In the genomic region with DNA sequence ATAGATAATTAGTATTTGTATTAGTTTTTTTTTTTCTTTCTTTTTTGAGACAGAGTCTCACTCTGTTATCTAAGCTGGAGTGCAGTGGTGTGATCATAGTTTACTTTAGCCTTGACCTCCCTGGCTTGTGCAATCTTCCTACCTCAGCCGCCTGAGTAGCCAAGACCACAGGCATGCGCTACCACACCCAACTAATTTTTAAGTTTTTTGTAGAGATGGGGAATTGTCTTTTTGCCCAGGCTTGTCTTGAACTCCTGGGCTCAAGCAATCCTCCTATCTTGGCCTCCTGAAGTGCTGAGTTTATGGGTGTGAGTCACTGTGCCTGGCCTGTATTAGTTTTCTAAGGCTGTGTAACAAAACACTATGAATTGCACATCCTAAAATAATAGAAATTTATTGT, we compare ENCODE assay signal across 1 cellular context.
TF ChIP-seq lines count a peak whose summit lies in the region.

No MANE protein-coding gene starts in this region.

TF ChIP-seq in HepG2, 621 proteins besides CTCF, POLR2A, EP300 and RAD21 (continued from another document and continues in another):
- TF ChIP-seq SOX5 (CRISPR knock-in tag; IDR thresholded peaks at IDR 0.05; ENCODE audit: borderline replicate concordance) (peak; percentile 40; the same call in 1 of the 2 replicates), FOSL2 (CRISPR knock-in tag; IDR thresholded peaks at IDR 0.05) (peak; percentile 60), ZNF879 (CRISPR knock-in tag; IDR thresholded peaks at IDR 0.05) (no peak), NFYB (CRISPR knock-in tag; IDR thresholded peaks at IDR 0.05) (no peak), SOX6 (IDR thresholded peaks at IDR 0.05) (no peak), SOX6 (CRISPR knock-in tag; IDR thresholded peaks at IDR 0.05) (peak; percentile 58), PCBP2 (optimal IDR thresholded peaks at IDR 0.05; ENCODE audit: low read depth, low read length, poor library complexity, severe bottlenecking) (no peak), ZFP62 (CRISPR knock-in tag; IDR thresholded peaks at IDR 0.05) (no peak), ZMYM4 (CRISPR knock-in tag; IDR thresholded peaks at IDR 0.05) (0 out of 2 replicates have a peak, but pooled peaks have one; percentile 42), NAIF1 (CRISPR knock-in tag; IDR thresholded peaks at IDR 0.05; ENCODE audit: borderline replicate concordance) (no peak), ZNF775 (CRISPR knock-in tag; IDR thresholded peaks at IDR 0.05; ENCODE audit: borderline replicate concordance) (no peak), ZNF781 (CRISPR knock-in tag; IDR thresholded peaks at IDR 0.05; ENCODE audit: borderline replicate concordance, not compliant biosample characterization) (no peak), ZNF337 (CRISPR knock-in tag; IDR thresholded peaks at IDR 0.05; ENCODE audit: borderline replicate concordance, low read depth) (no peak), ZFY (CRISPR knock-in tag; IDR thresholded peaks at IDR 0.05) (no peak), ZNF564 (CRISPR knock-in tag; IDR thresholded peaks at IDR 0.05) (no peak), CBFB (CRISPR knock-in tag; IDR thresholded peaks at IDR 0.05) (peak; percentile 50; the same call in 1 of the 2 replicates), ELF1 (CRISPR knock-in tag; IDR thresholded peaks at IDR 0.05) (no peak), HOXA7 (CRISPR knock-in tag; IDR thresholded peaks at IDR 0.05) (no peak), SOX13 (IDR thresholded peaks at IDR 0.05) (no peak), SOX13 (CRISPR knock-in tag; conservative IDR thresholded peaks at IDR 0.05 in 1 of 2, IDR thresholded peaks at IDR 0.05 in 1 of 2) (peak in 1 of 2 experiments; percentile 61; a peak in 2 of 4 replicates), PITX1 (CRISPR knock-in tag; IDR thresholded peaks at IDR 0.05) (peak; percentile 52; the same call in 1 of the 2 replicates), ZNF260 (CRISPR knock-in tag; IDR thresholded peaks at IDR 0.05; ENCODE audit: borderline replicate concordance, low read depth) (no peak), ZNF660 (CRISPR knock-in tag; IDR thresholded peaks at IDR 0.05; ENCODE audit: borderline replicate concordance, low read depth) (no peak), MTA1 (CRISPR knock-in tag; IDR thresholded peaks at IDR 0.05; ENCODE audit: borderline replicate concordance) (no peak), ETV6 (CRISPR knock-in tag; conservative IDR thresholded peaks at IDR 0.05) (no peak), SRSF9 (IDR thresholded peaks at IDR 0.05; ENCODE audit: borderline replicate concordance, insufficient read depth, low read depth, low read length, poor library complexity, severe bottlenecking) (no peak), PRMT3 (CRISPR knock-in tag; IDR thresholded peaks at IDR 0.05; ENCODE audit: borderline replicate concordance, low read depth) (no peak), HMG20A (CRISPR knock-in tag; IDR thresholded peaks at IDR 0.05; ENCODE audit: borderline replicate concordance) (peak; percentile 29; the same call in 1 of the 2 replicates), ZNF547 (CRISPR knock-in tag; IDR thresholded peaks at IDR 0.05) (no peak), TARDBP (CRISPR knock-in tag; IDR thresholded peaks at IDR 0.05) (peak; percentile 54; the same call in 1 of the 2 replicates), ZNF792 (CRISPR knock-in tag; IDR thresholded peaks at IDR 0.05) (no peak), FOXJ3 (CRISPR knock-in tag; IDR thresholded peaks at IDR 0.05; ENCODE audit: borderline replicate concordance) (peak; percentile 60; the same call in 1 of the 2 replicates), ZNF577 (CRISPR knock-in tag; IDR thresholded peaks at IDR 0.05; ENCODE audit: borderline replicate concordance, low read depth) (no peak), ZNF446 (CRISPR knock-in tag; IDR thresholded peaks at IDR 0.05) (no peak)
- TF ChIP-seq, protein P1, sequence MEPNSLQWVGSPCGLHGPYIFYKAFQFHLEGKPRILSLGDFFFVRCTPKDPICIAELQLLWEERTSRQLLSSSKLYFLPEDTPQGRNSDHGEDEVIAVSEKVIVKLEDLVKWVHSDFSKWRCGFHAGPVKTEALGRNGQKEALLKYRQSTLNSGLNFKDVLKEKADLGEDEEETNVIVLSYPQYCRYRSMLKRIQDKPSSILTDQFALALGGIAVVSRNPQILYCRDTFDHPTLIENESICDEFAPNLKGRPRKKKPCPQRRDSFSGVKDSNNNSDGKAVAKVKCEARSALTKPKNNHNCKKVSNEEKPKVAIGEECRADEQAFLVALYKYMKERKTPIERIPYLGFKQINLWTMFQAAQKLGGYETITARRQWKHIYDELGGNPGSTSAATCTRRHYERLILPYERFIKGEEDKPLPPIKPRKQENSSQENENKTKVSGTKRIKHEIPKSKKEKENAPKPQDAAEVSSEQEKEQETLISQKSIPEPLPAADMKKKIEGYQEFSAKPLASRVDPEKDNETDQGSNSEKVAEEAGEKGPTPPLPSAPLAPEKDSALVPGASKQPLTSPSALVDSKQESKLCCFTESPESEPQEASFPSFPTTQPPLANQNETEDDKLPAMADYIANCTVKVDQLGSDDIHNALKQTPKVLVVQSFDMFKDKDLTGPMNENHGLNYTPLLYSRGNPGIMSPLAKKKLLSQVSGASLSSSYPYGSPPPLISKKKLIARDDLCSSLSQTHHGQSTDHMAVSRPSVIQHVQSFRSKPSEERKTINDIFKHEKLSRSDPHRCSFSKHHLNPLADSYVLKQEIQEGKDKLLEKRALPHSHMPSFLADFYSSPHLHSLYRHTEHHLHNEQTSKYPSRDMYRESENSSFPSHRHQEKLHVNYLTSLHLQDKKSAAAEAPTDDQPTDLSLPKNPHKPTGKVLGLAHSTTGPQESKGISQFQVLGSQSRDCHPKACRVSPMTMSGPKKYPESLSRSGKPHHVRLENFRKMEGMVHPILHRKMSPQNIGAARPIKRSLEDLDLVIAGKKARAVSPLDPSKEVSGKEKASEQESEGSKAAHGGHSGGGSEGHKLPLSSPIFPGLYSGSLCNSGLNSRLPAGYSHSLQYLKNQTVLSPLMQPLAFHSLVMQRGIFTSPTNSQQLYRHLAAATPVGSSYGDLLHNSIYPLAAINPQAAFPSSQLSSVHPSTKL (CRISPR knock-in tag; IDR thresholded peaks at IDR 0.05) = peak; percentile 79
- TF ChIP-seq, protein P2, sequence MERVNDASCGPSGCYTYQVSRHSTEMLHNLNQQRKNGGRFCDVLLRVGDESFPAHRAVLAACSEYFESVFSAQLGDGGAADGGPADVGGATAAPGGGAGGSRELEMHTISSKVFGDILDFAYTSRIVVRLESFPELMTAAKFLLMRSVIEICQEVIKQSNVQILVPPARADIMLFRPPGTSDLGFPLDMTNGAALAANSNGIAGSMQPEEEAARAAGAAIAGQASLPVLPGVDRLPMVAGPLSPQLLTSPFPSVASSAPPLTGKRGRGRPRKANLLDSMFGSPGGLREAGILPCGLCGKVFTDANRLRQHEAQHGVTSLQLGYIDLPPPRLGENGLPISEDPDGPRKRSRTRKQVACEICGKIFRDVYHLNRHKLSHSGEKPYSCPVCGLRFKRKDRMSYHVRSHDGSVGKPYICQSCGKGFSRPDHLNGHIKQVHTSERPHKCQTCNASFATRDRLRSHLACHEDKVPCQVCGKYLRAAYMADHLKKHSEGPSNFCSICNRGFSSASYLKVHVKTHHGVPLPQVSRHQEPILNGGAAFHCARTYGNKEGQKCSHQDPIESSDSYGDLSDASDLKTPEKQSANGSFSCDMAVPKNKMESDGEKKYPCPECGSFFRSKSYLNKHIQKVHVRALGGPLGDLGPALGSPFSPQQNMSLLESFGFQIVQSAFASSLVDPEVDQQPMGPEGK (CRISPR knock-in tag; IDR thresholded peaks at IDR 0.05) = no peak
- TF ChIP-seq, protein P3, sequence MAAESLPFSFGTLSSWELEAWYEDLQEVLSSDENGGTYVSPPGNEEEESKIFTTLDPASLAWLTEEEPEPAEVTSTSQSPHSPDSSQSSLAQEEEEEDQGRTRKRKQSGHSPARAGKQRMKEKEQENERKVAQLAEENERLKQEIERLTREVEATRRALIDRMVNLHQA (CRISPR knock-in tag; IDR thresholded peaks at IDR 0.05) = no peak
- TF ChIP-seq, protein P4, sequence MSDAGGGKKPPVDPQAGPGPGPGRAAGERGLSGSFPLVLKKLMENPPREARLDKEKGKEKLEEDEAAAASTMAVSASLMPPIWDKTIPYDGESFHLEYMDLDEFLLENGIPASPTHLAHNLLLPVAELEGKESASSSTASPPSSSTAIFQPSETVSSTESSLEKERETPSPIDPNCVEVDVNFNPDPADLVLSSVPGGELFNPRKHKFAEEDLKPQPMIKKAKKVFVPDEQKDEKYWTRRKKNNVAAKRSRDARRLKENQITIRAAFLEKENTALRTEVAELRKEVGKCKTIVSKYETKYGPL (CRISPR knock-in tag; IDR thresholded peaks at IDR 0.05) = peak; percentile 55; the same call in 1 of the 2 replicates
- TF ChIP-seq, protein P5, sequence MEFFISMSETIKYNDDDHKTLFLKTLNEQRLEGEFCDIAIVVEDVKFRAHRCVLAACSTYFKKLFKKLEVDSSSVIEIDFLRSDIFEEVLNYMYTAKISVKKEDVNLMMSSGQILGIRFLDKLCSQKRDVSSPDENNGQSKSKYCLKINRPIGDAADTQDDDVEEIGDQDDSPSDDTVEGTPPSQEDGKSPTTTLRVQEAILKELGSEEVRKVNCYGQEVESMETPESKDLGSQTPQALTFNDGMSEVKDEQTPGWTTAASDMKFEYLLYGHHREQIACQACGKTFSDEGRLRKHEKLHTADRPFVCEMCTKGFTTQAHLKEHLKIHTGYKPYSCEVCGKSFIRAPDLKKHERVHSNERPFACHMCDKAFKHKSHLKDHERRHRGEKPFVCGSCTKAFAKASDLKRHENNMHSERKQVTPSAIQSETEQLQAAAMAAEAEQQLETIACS (CRISPR knock-in tag; IDR thresholded peaks at IDR 0.05) = no peak
- TF ChIP-seq, protein P6, sequence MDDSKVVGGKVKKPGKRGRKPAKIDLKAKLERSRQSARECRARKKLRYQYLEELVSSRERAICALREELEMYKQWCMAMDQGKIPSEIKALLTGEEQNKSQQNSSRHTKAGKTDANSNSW (CRISPR knock-in tag; IDR thresholded peaks at IDR 0.05; ENCODE audit: borderline replicate concordance) = no peak
- TF ChIP-seq, protein P7, sequence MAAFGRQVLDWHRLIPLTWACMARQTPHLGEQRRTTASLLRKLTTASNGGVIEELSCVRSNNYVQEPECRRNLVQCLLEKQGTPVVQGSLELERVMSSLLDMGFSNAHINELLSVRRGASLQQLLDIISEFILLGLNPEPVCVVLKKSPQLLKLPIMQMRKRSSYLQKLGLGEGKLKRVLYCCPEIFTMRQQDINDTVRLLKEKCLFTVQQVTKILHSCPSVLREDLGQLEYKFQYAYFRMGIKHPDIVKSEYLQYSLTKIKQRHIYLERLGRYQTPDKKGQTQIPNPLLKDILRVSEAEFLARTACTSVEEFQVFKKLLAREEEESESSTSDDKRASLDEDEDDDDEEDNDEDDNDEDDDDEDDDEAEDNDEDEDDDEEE (CRISPR knock-in tag; IDR thresholded peaks at IDR 0.05) = no peak
- TF ChIP-seq, protein P8, sequence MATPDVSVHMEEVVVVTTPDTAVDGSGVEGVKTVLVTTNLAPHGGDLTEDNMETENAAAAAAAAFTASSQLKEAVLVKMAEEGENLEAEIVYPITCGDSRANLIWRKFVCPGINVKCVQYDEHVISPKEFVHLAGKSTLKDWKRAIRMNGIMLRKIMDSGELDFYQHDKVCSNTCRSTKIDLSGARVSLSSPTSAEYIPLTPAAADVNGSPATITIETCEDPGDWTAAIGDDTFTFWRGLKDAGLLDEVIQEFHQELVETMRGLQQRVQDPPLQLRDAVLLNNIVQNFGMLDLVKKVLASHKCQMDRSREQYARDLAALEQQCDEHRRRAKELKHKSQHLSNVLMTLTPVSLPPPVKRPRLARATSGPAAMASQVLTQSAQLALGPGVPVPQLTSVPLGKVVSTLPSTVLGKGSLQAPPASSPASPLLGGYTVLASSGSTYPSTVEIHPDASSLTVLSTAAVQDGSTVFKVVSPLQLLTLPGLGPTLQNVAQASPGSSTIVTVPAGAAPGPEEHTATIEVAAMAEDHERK (CRISPR knock-in tag; IDR thresholded peaks at IDR 0.05; ENCODE audit: low read depth) = no peak
- TF ChIP-seq, protein P9, sequence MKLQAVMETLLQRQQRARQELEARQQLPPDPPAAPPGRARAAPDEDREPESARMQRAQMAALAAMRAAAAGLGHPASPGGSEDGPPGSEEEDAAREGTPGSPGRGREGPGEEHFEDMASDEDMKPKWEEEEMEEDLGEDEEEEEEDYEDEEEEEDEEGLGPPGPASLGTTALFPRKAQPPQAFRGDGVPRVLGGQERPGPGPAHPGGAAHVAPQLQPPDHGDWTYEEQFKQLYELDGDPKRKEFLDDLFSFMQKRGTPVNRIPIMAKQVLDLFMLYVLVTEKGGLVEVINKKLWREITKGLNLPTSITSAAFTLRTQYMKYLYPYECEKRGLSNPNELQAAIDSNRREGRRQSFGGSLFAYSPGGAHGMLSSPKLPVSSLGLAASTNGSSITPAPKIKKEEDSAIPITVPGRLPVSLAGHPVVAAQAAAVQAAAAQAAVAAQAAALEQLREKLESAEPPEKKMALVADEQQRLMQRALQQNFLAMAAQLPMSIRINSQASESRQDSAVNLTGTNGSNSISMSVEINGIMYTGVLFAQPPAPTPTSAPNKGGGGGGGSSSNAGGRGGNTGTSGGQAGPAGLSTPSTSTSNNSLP (IDR thresholded peaks at IDR 0.05; ENCODE audit: low read depth, low read length) = no peak
- TF ChIP-seq, protein P10, sequence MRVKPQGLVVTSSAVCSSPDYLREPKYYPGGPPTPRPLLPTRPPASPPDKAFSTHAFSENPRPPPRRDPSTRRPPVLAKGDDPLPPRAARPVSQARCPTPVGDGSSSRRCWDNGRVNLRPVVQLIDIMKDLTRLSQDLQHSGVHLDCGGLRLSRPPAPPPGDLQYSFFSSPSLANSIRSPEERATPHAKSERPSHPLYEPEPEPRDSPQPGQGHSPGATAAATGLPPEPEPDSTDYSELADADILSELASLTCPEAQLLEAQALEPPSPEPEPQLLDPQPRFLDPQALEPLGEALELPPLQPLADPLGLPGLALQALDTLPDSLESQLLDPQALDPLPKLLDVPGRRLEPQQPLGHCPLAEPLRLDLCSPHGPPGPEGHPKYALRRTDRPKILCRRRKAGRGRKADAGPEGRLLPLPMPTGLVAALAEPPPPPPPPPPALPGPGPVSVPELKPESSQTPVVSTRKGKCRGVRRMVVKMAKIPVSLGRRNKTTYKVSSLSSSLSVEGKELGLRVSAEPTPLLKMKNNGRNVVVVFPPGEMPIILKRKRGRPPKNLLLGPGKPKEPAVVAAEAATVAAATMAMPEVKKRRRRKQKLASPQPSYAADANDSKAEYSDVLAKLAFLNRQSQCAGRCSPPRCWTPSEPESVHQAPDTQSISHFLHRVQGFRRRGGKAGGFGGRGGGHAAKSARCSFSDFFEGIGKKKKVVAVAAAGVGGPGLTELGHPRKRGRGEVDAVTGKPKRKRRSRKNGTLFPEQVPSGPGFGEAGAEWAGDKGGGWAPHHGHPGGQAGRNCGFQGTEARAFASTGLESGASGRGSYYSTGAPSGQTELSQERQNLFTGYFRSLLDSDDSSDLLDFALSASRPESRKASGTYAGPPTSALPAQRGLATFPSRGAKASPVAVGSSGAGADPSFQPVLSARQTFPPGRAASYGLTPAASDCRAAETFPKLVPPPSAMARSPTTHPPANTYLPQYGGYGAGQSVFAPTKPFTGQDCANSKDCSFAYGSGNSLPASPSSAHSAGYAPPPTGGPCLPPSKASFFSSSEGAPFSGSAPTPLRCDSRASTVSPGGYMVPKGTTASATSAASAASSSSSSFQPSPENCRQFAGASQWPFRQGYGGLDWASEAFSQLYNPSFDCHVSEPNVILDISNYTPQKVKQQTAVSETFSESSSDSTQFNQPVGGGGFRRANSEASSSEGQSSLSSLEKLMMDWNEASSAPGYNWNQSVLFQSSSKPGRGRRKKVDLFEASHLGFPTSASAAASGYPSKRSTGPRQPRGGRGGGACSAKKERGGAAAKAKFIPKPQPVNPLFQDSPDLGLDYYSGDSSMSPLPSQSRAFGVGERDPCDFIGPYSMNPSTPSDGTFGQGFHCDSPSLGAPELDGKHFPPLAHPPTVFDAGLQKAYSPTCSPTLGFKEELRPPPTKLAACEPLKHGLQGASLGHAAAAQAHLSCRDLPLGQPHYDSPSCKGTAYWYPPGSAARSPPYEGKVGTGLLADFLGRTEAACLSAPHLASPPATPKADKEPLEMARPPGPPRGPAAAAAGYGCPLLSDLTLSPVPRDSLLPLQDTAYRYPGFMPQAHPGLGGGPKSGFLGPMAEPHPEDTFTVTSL (CRISPR knock-in tag; IDR thresholded peaks at IDR 0.05; ENCODE audit: borderline replicate concordance) = 0 out of 2 replicates have a peak, but pooled peaks have one; percentile 17
